23 cellular contexts compared by ENCODE assay signal in the genomic region with DNA sequence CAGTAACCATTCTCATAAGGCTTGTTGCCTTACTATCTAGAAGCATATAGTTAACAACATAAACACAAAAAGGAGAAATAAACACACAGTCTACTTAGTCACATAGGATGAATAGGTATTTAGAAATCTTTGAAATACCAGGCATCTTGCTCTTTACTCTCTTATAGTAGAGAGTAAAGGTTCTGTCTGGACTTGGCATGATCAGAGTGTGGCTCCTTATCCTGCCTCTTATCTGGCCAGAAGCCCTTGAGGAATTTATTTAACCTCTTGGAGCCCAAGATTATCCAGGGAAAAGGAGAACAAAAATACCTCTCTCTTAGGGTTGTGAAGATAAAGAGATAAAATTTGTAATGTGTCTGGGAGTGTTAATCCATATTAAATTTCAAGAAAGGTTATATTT.
DNase-seq lines count a peak whose midpoint lies in the region; ATAC-seq and TF ChIP-seq lines count a peak whose summit lies in the region.
"Had no signal": no experiment of that assay in that cellular context is flagged by ENCODE, and none has a peak within 500 bp of the region (broad histone marks: within the 10 kb centered on the region; RNA-seq: fewer than 3 reads in every experiment).

No MANE protein-coding gene starts in this region.

- H4K20me1 ChIP-seq in hepatocyte (ENCODE audit: insufficient read depth, poor library complexity, severe bottlenecking): no peaks in the 10 kb centered on the region

- H3K4me1 ChIP-seq in hepatocyte (ENCODE audit: insufficient read depth): peaks cover 42% of the 10 kb centered on the region

- H3K9me3 ChIP-seq in hepatocyte (ENCODE audit: low read depth): no peaks in the 10 kb centered on the region
- H3K9me3 ChIP-seq: ascending aorta, gastroesophageal sphincter, mucosa of descending colon had no signal

- H3K27ac ChIP-seq in 22Rv1: peak overlapping the region; percentile 46
- H3K27ac ChIP-seq in hepatocyte: peak overlapping the region; percentile 41
- H3K27ac ChIP-seq: ascending aorta, gastroesophageal sphincter, neural progenitor cell, WERI-Rb-1 had no signal

- H3K4me3 ChIP-seq in hepatocyte: no peak overlapping the region
- H3K4me3 ChIP-seq: ascending aorta, gastroesophageal sphincter, K562, mucosa of descending colon, neural progenitor cell had no signal

- H2AFZ ChIP-seq in hepatocyte: no peak overlapping the region
- H2AFZ ChIP-seq: neural progenitor cell had no signal

- no peaks in the 10 kb centered on the region for H3K9me2 ChIP-seq in hepatocyte (replicated peaks; ENCODE audit: insufficient read depth)

- DNase-seq in HT-29 (ENCODE audit: low spot score) (peak; percentile 74), astrocyte of the hippocampus (ENCODE audit: low read depth, low spot score) (peak; percentile 59), hepatocyte (ENCODE audit: low spot score) (no peak), AG08396 (ENCODE audit: low spot score) (no peak), T-helper 1 cell (no peak), AG08395 (ENCODE audit: low spot score) (no peak)
- DNase-seq: activated CD4-positive, alpha-beta T cell treated with anti-CD3 and anti-CD28 coated beads, Interleukin-2, amount 50 U/mL, for 4 hours; activated naive CD4-positive, alpha-beta T cell treated with anti-CD3 and anti-CD28 coated beads for 36 hours; cortex of kidney; mucosa of descending colon; NCI-H2029; NCI-H510A treated with DMSO at 0.1 percent for 48 hours; stimulated activated CD4-positive, alpha-beta T cell treated with anti-CD3 and anti-CD28 coated beads, Interleukin-12 subunit alpha, Interleukin-12 subunit beta, amount 100 ng/mL, for 4 hours; stimulated activated CD8-positive, alpha-beta memory T cell treated with anti-CD3 and anti-CD28 coated beads, Interleukin-4, amount 100 ng/mL, for 48 hours; substantia nigra; T-helper 17 cell; WERI-Rb-1 had no signal

- ATAC-seq in HG02642 (IDR thresholded peaks at IDR 0.05; ENCODE audit: poor library complexity, unreplicated experiment): no peak
- ATAC-seq: gastroesophageal sphincter, K562, mucosa of descending colon, T-helper 17 cell had no signal

- H3K4me2 ChIP-seq in hepatocyte: peak overlapping the region; percentile 13
- H3K4me2 ChIP-seq: neural progenitor cell had no signal

- H3K27me3 ChIP-seq in hepatocyte: no peaks in the 10 kb centered on the region
- H3K27me3 ChIP-seq: ascending aorta, gastroesophageal sphincter, neural progenitor cell had no signal

- TF ChIP-seq CTCF in 22Rv1 (IDR thresholded peaks at IDR 0.05) (no peak), hepatocyte (IDR thresholded peaks at IDR 0.05; ENCODE audit: poor library complexity) (no peak)

- H3K79me2 ChIP-seq in hepatocyte: no peaks in the 10 kb centered on the region

- no peaks in the 10 kb centered on the region for H3K36me3 ChIP-seq in hepatocyte (replicated peaks; ENCODE audit: insufficient read depth, low read depth)
- H3K36me3 ChIP-seq: ascending aorta, gastroesophageal sphincter, neural progenitor cell, WERI-Rb-1 had no signal

Comparison
In these comparisons a context has a peak if more than half of its experiments do, and no peak if none do; other contexts are left out.
1. DNase-seq: peak in HT-29 (single experiment) and astrocyte of the hippocampus (single experiment); none in hepatocyte (single experiment), AG08396 (single experiment), T-helper 1 cell (0 of 5) and AG08395 (single experiment).